ENCODE assay signal across 17 cellular contexts in the genomic region with DNA sequence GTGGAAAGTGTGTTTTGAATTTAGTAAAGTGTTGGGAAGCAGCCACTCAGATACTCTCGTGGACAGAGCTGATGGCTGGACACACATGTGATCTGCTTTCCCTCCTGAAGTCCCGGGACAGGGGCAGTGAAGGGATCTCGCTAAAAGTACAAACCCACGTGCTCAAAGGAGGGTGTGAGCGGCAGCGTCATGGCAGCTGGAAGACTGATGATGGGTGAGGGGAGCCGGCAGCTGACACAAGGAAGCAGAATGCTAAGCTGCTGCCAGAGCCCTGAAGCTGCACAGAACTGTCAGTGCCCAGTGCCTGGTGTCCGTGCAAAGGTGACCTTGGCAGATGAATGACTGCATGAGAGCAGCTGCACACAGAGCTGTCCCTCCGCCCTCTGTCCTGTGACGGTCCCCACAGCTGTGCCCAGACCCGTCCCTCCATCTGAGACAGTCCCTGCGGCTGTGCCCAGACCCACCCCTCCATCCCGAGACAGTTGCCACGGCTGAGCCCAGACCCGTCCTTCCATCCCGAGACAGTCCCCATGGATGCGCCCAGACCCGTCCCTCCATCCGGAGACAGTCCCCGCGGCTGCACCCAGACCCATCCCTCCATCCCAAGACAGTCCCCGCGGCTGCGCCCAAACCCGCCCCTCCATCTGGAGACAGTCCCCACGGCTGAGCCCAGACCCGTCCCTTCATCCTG. TPM values are rescaled to one million over a fixed set of nuclear protein-coding genes. Genes with fewer than 3 reads are reported as not detected.
A peak's percentile ranks its signal among the peaks of the same experiment; 100 is the strongest.
DNase-seq lines count a peak whose midpoint lies in the region; ATAC-seq and TF ChIP-seq lines count a peak whose summit lies in the region.
"Had no signal": no experiment of that assay in that cellular context is flagged by ENCODE, and none has a peak within 500 bp of the region (broad histone marks: within the 10 kb centered on the region; RNA-seq: fewer than 3 reads in every experiment).

No MANE protein-coding gene starts in this region.

- CTCF ChIA-PET in A673 (lab: Charles Lee), result interaction anchor here (0.6 kb wide), 1 partner anchor 9 kb away, joined by 3 read pairs; no protein-coding TSS in a partner anchor

- no TSS peak for BruUV-seq in A673 (replicated peaks; lab: Mats Ljungman, UMichigan)

- no peak for TF ChIP-seq CTCF in left ventricle myocardium inferior (IDR thresholded peaks at IDR 0.05; ENCODE audit: borderline replicate concordance)
- TF ChIP-seq CTCF in spleen (IDR thresholded peaks at IDR 0.05 in 8 of 11, conservative IDR thresholded peaks at IDR 0.05 in 3 of 11), result no peak
- TF ChIP-seq CTCF in A673 (conservative IDR thresholded peaks at IDR 0.05; ENCODE audit: low read depth, low read length), result no peak

- no peak for TF ChIP-seq POLR2A in spleen (IDR thresholded peaks at IDR 0.05)

- H3K4me1 ChIP-seq in left ventricle myocardium inferior (peaks cover 18% of the 10 kb centered on the region), spleen (peaks cover 0 to 26% (median 6%) of the 10 kb centered on the region in 6 donors), A673 (ENCODE audit: insufficient read depth, low read length, poor library complexity, severe bottlenecking) (no peaks in the 10 kb centered on the region)
- H3K4me1 ChIP-seq: SJCRH30 had no signal

- H3K27ac ChIP-seq in left ventricle myocardium inferior (replicated peaks), result peak overlapping the region; percentile 30
- no peak overlapping the region for H3K27ac ChIP-seq in spleen
- no peak overlapping the region for H3K27ac ChIP-seq in A673 (ENCODE audit: low read depth, low read length, poor library complexity, severe bottlenecking)
- H3K27ac ChIP-seq: ovary, SJCRH30, stomach had no signal

- H3K9me3 ChIP-seq in left ventricle myocardium inferior (replicated peaks) (no peaks in the 10 kb centered on the region), spleen (peaks cover 0 to 23% (median 4%) of the 10 kb centered on the region in 8 donors), A673 (ENCODE audit: low read depth, low read length, poor library complexity, severe bottlenecking) (no peaks in the 10 kb centered on the region)
- H3K9me3 ChIP-seq: ovary, SJCRH30, stomach had no signal

- WGBS in spleen, 5 donors, result 43 to 69% (median 58%) methylated on average over 24 to 27 of the region's 27 CpGs

- peaks cover 17% of the 10 kb centered on the region for H3K27me3 ChIP-seq in left ventricle myocardium inferior (ENCODE audit: low read depth)
- peaks cover 0 to 32% (median 5%) of the 10 kb centered on the region in 7 donors for H3K27me3 ChIP-seq in spleen (replicated peaks in 1 of 7)
- peaks cover 24% of the 10 kb centered on the region for H3K27me3 ChIP-seq in A673 (replicated peaks; ENCODE audit: insufficient read depth, low read depth, low read length, poor library complexity)
- H3K27me3 ChIP-seq: ovary, SJCRH30 had no signal

- POLR2A ChIA-PET in A673 (lab: Charles Lee; ENCODE audit: low non-redundant PET), result no interaction called here

- H3K4me3 ChIP-seq in left ventricle myocardium inferior, result no peak overlapping the region
- no peak overlapping the region for H3K4me3 ChIP-seq in spleen
- H3K4me3 ChIP-seq in A673 (ENCODE audit: low read depth, low read length, poor library complexity, severe bottlenecking), result no peak overlapping the region
- H3K4me3 ChIP-seq: ovary, SJCRH30, stomach had no signal

- H3K36me3 ChIP-seq in left ventricle myocardium inferior (no peaks in the 10 kb centered on the region), spleen (no peaks in the 10 kb centered on the region), A673 (ENCODE audit: insufficient read depth, low read length, poor library complexity, severe bottlenecking) (no peaks in the 10 kb centered on the region)
- H3K36me3 ChIP-seq: ovary, SJCRH30, stomach had no signal

- intact Hi-C loops in left ventricle myocardium inferior (cut with micrococcal nuclease) (no loop called here), spleen (cut with DNase I; ENCODE audit: low total_unique reads) (no loop called here), A673 (cut with micrococcal nuclease; ENCODE audit: unreplicated experiment) (no loop called here)

- no peak for ATAC-seq in GM21367 (IDR thresholded peaks at IDR 0.05; ENCODE audit: unreplicated experiment)
- ATAC-seq: activated naive CD8-positive, alpha-beta T cell treated with anti-CD3 and anti-CD28 coated beads, Interleukin-2, amount 50 U/mL, for 24 hours had no signal

- DNase-seq in NCI-H1694 (lab: John Stamatoyannopoulos, UW), result peak; percentile 16
- DNase-seq in NCI-H1694 treated with DMSO at 0.1 percent for 48 hours (lab: John Stamatoyannopoulos, UW), result no peak
- DNase-seq in SHP77 treated with DMSO at 0.1 percent for 48 hours (lab: John Stamatoyannopoulos, UW), result peak; percentile 83
- peak; percentile 47 for DNase-seq in left ventricle myocardium inferior
- DNase-seq in spleen, result peak; percentile 73
- DNase-seq in A673 (ENCODE audit: low spot score), result no peak
- DNase-seq in NCI-H1417 treated with DMSO at 0.1 percent for 48 hours (lab: John Stamatoyannopoulos, UW), result no peak
- DNase-seq: activated CD4-positive, alpha-beta T cell treated with anti-CD3 and anti-CD28 coated beads, Interleukin-2, amount 50 U/mL, for 1 hour; activated naive CD8-positive, alpha-beta T cell treated with anti-CD3 and anti-CD28 coated beads, Interleukin-2, amount 50 U/mL, for 24 hours; activated T-cell treated with anti-CD3 and anti-CD28 coated beads, Interleukin-2, amount 50 U/mL, for 1 hour; Calu3; MM.1S; ovary; SJCRH30; stomach; T1000 had no signal

RNA-seq across cellular contexts. Expression of gene TMEM255B, which starts 29.6 kb away (rescaled TPM):
- 7.7 TPM for total RNA-seq in left ventricle myocardium inferior
- 10 to 100 TPM in 6 of 7 donors, 1 to 10 TPM in 1; 5.7 to 26.9 (median 22.2) TPM for total RNA-seq in spleen
- 10 to 100 TPM in 2 of 3 donors, 1 to 10 TPM in 1; 6.0 to 13.0 (median 10.3) TPM for polyA plus RNA-seq in spleen
- total RNA-seq in A673 (2021), result 0.06 and 0.15 TPM in 2 replicates
- total RNA-seq: Calu3, SJCRH30 had no signal

Comparison
In these comparisons a context has a peak if more than half of its experiments do, and no peak if none do; other contexts are left out.
1. DNase-seq: peak in NCI-H1694 (single experiment), SHP77 treated with DMSO at 0.1 percent for 48 hours (single experiment), left ventricle myocardium inferior (single experiment) and spleen (single experiment); none in NCI-H1694 treated with DMSO at 0.1 percent for 48 hours (single experiment), A673 (single experiment) and NCI-H1417 treated with DMSO at 0.1 percent for 48 hours (single experiment).